ENCODE assay signal across 10 cellular contexts in genomic region chr20:17618673-17619013, GRCh38. TPM values are rescaled to one million over a fixed set of nuclear protein-coding genes. Genes with fewer than 3 reads are reported as not detected.
DNase-seq lines count a peak whose midpoint lies in the region; ATAC-seq and TF ChIP-seq lines count a peak whose summit lies in the region.
"Had no signal": no experiment of that assay in that cellular context is flagged by ENCODE, and none has a peak within 500 bp of the region (broad histone marks: within the 10 kb centered on the region; RNA-seq: fewer than 3 reads in every experiment).

No MANE protein-coding gene starts in this region.

- H3K4me3 ChIP-seq in BLaER1 (no peak overlapping the region), H7 (ENCODE audit: insufficient read depth, low read depth, low read length) (no peak overlapping the region), endodermal cell (ENCODE audit: low read length) (no peak overlapping the region), transverse colon (no peak overlapping the region)
- H3K4me3 ChIP-seq: A549 had no signal

- peak overlapping the region; percentile 97 for H3K4me2 ChIP-seq in BLaER1
- H3K4me2 ChIP-seq: A549 had no signal

- intact Hi-C loops in transverse colon (cut with DNase I; ENCODE audit: low total_unique reads) = no loop called here

- no peaks in the 10 kb centered on the region for H3K9me3 Mint-ChIP-seq in endodermal cell
- H3K9me3 Mint-ChIP-seq in activated T-cell treated with anti-CD3 and anti-CD28 coated beads, Interleukin-2, amount 50 U/mL, for 24 hours = no peaks in the 10 kb centered on the region
- H3K9me3 Mint-ChIP-seq: CD8-positive, alpha-beta memory T cell; HFFc6 had no signal

- H3K27me3 ChIP-seq in BLaER1 (no peaks in the 10 kb centered on the region), H7 (ENCODE audit: control insufficient read depth, insufficient read depth, low read length) (no peaks in the 10 kb centered on the region), endodermal cell (ENCODE audit: control insufficient read depth, insufficient read depth, low read length, poor library complexity, severe bottlenecking) (no peaks in the 10 kb centered on the region), transverse colon (no peaks in the 10 kb centered on the region)

- no peaks in the 10 kb centered on the region for H3K9me3 ChIP-seq in BLaER1
- H3K9me3 ChIP-seq in endodermal cell (ENCODE audit: control insufficient read depth, low read length) = no peaks in the 10 kb centered on the region
- H3K9me3 ChIP-seq in transverse colon = no peaks in the 10 kb centered on the region
- H3K9me3 ChIP-seq: A549 had no signal

- peaks cover 46% of the 10 kb centered on the region for H3K36me3 Mint-ChIP-seq in endodermal cell (ENCODE audit: low read depth)
- peaks cover 62% of the 10 kb centered on the region for H3K36me3 Mint-ChIP-seq in activated T-cell treated with anti-CD3 and anti-CD28 coated beads, Interleukin-2, amount 50 U/mL, for 24 hours (ENCODE audit: low read depth)

- DNase-seq in H7 (peak; percentile 26), endodermal cell (peak; percentile 20), transverse colon (peak; percentile 2)
- DNase-seq in activated T-cell treated with anti-CD3 and anti-CD28 coated beads, Interleukin-2, amount 50 U/mL, for 24 hours = no peak
- DNase-seq: CD8-positive, alpha-beta memory T cell; HCEC 1CT; HFFc6 had no signal

- no peak overlapping the region for H3K27ac Mint-ChIP-seq in endodermal cell
- H3K27ac Mint-ChIP-seq in activated T-cell treated with anti-CD3 and anti-CD28 coated beads, Interleukin-2, amount 50 U/mL, for 24 hours = no peak overlapping the region
- H3K27ac Mint-ChIP-seq: HFFc6 had no signal

- in situ Hi-C loops in transverse colon (cut with MboI; ENCODE audit: low pct_ligation_motif_present in 1 of 4, low pct_unique_long_range_greater_than_20kb in 1 of 4, low sequenced_read_pairs in 3 of 4) = no loop called here

- TF ChIP-seq POLR2A in transverse colon (IDR thresholded peaks at IDR 0.05) = no peak

- 96 to 97% methylated on average over 4 to 7 of the region's 10 CpGs for WGBS in endodermal cell (ENCODE audit: insufficient coverage in 1 of 2, insufficient read length in 1 of 2), 2 experiments
- WGBS in transverse colon (ENCODE audit: low coverage in 1 of 2), 2 donors = 93 to 100% methylated on average over 1 to 10 of the region's 10 CpGs

- H3K27me3 Mint-ChIP-seq in endodermal cell (ENCODE audit: insufficient read depth) = no peaks in the 10 kb centered on the region
- no peaks in the 10 kb centered on the region for H3K27me3 Mint-ChIP-seq in activated T-cell treated with anti-CD3 and anti-CD28 coated beads, Interleukin-2, amount 50 U/mL, for 24 hours
- H3K27me3 Mint-ChIP-seq: CD8-positive, alpha-beta memory T cell had no signal

- H4K20me1 ChIP-seq in BLaER1 = peaks cover 21% of the 10 kb centered on the region; the same call in 1 of the 2 replicates

- H3K36me3 ChIP-seq in BLaER1 (peaks cover 64% of the 10 kb centered on the region), H7 (replicated peaks; ENCODE audit: control insufficient read depth, insufficient read depth, low read length) (peaks cover 36% of the 10 kb centered on the region), endodermal cell (ENCODE audit: control insufficient read depth, insufficient read depth, low read length) (peaks cover 79% of the 10 kb centered on the region), transverse colon (peaks cover 0 to 61% (median 26%) of the 10 kb centered on the region in 4 donors)

- TF ChIP-seq CTCF in endodermal cell (conservative IDR thresholded peaks at IDR 0.05) (no peak), transverse colon (IDR thresholded peaks at IDR 0.05) (no peak)

- H3K4me3 Mint-ChIP-seq in endodermal cell = no peak overlapping the region
- H3K4me3 Mint-ChIP-seq in activated T-cell treated with anti-CD3 and anti-CD28 coated beads, Interleukin-2, amount 50 U/mL, for 24 hours = no peak overlapping the region
- H3K4me3 Mint-ChIP-seq: CD8-positive, alpha-beta memory T cell; HFFc6 had no signal

- H3K27ac ChIP-seq in BLaER1 = 0 out of 2 replicates have a peak overlapping the region, but pooled peaks have one; percentile 93
- no peak overlapping the region for H3K27ac ChIP-seq in endodermal cell (ENCODE audit: low read depth, low read length)
- H3K27ac ChIP-seq in transverse colon = no peak overlapping the region
- H3K27ac ChIP-seq: A549 had no signal

- peaks cover 100% of the 10 kb centered on the region for H3K4me1 ChIP-seq in BLaER1
- no peaks in the 10 kb centered on the region for H3K4me1 ChIP-seq in endodermal cell (ENCODE audit: control insufficient read depth, insufficient read depth, low read length)
- H3K4me1 ChIP-seq in transverse colon = peaks cover 3 to 30% (median 16%) of the 10 kb centered on the region in 4 donors

- H3K9ac ChIP-seq in BLaER1 (peak overlapping the region; percentile 82; the same call in 1 of the 2 replicates), endodermal cell (ENCODE audit: extremely low read depth, low read length, poor library complexity, severe bottlenecking) (no peak overlapping the region)

- ATAC-seq in HG02763 (IDR thresholded peaks at IDR 0.05; ENCODE audit: unreplicated experiment) = no peak
- ATAC-seq: A549 had no signal

- TF ChIP-seq EP300 in transverse colon (IDR thresholded peaks at IDR 0.05; ENCODE audit: low read depth) = no peak

- H3K4me1 Mint-ChIP-seq in endodermal cell = no peaks in the 10 kb centered on the region
- H3K4me1 Mint-ChIP-seq in activated T-cell treated with anti-CD3 and anti-CD28 coated beads, Interleukin-2, amount 50 U/mL, for 24 hours (ENCODE audit: low read depth) = no peaks in the 10 kb centered on the region

RNA-seq across cellular contexts. Expression of gene DSTN, which starts 48.8 kb away (rescaled TPM):
- 112 and 126 TPM in 2 replicates for total RNA-seq in H7 (2014; rRNA removed; shearing (Covaris generic))
- total RNA-seq in endodermal cell (100 to 1,000 TPM; 196 to 204 TPM), transverse colon (100 to 1,000 TPM; 280 to 589 (median 373) TPM)
- polyA plus RNA-seq in endodermal cell (2013, experiment 1 of 2) = 192 TPM
- 208 TPM for polyA plus RNA-seq in endodermal cell (2013, experiment 2 of 2)
